9 cellular contexts compared by ENCODE assay signal in genomic region chr20:13302647-13303425, GRCh38.
DNase-seq lines count a peak whose midpoint lies in the region; ATAC-seq and TF ChIP-seq lines count a peak whose summit lies in the region.
"Had no signal": no experiment of that assay in that cellular context is flagged by ENCODE, and none has a peak within 500 bp of the region (broad histone marks: within the 10 kb centered on the region; RNA-seq: fewer than 3 reads in every experiment).

No MANE protein-coding gene starts in this region.

- H3K4me3 ChIP-seq in astrocyte of the cerebellum (ENCODE audit: low read depth, low read length) = no peak overlapping the region

- ATAC-seq in GM19452 (IDR thresholded peaks at IDR 0.05; ENCODE audit: unreplicated experiment) (peak; percentile 87), HG03575 (IDR thresholded peaks at IDR 0.05; ENCODE audit: extremely low read depth, insufficient number of reproducible peaks, low FRiP score, unreplicated experiment) (peak; percentile 56), left colon (peak; percentile 82)
- peak; percentile 72 for ATAC-seq in stimulated activated naive CD8-positive, alpha-beta T cell treated with anti-CD3 and anti-CD28 coated beads, Interleukin-15, Interleukin-2, amounts not matched to agents 100 U/mL and 50 U/mL, for 24 hours

- peak; percentile 23 for DNase-seq in Caki2 (ENCODE audit: low read depth)
- DNase-seq in RPMI8226 = peak; percentile 51
- DNase-seq in astrocyte of the cerebellum (ENCODE audit: low read depth) = no peak
- DNase-seq in left colon = peak in 1 of 2 donors; percentile 42
- peak; percentile 50 for DNase-seq in stimulated activated naive CD8-positive, alpha-beta T cell treated with anti-CD3 and anti-CD28 coated beads, Interleukin-15, Interleukin-2, amounts not matched to agents 100 U/mL and 50 U/mL, for 24 hours
- no peak for DNase-seq in DMS114 treated with DMSO at 0.1 percent for 48 hours (lab: John Stamatoyannopoulos, UW; ENCODE audit: unreplicated experiment)
- DNase-seq: naive B cell had no signal

- peak; percentile 67 for TF ChIP-seq CTCF in astrocyte of the cerebellum (IDR thresholded peaks at IDR 0.05; ENCODE audit: low read depth, low read length, missing control alignments)

- in situ Hi-C loops in Caki2 (cut with HindIII; ENCODE audit: low pct_unique_long_range_greater_than_20kb, low sequenced_read_pairs) = no loop called here
- in situ Hi-C loops in astrocyte of the cerebellum (cut with HindIII; ENCODE audit: low sequenced_read_pairs) = no loop called here

- intact Hi-C loops in left colon (cut with DNase I, micrococcal nuclease) = no loop called here

Comparison
In these comparisons a context has a peak if more than half of its experiments do, and no peak if none do; other contexts are left out.
1. DNase-seq: peak in Caki2 (single experiment), RPMI8226 (single experiment) and stimulated activated naive CD8-positive, alpha-beta T cell treated with anti-CD3 and anti-CD28 coated beads, Interleukin-15, Interleukin-2, amounts not matched to agents 100 U/mL and 50 U/mL, for 24 hours (single experiment); none in astrocyte of the cerebellum (single experiment) and DMS114 treated with DMSO at 0.1 percent for 48 hours (single experiment).
2. Peak in every context shown above with its lines, with median percentiles within 50 percentile points of each other: ATAC-seq.